ENCODE assay signal across 8 cellular contexts in genomic region chr2:42493468-42493884, GRCh38. TPM values are rescaled to one million over a fixed set of nuclear protein-coding genes. Genes with fewer than 3 reads are reported as not detected.
A peak's percentile ranks its signal among the peaks of the same experiment; 100 is the strongest.
DNase-seq lines count a peak whose midpoint lies in the region; ATAC-seq and TF ChIP-seq lines count a peak whose summit lies in the region.

No MANE protein-coding gene starts in this region.

- peak overlapping the region; percentile 70 for H3K27ac ChIP-seq in WERI-Rb-1

- WGBS in lower leg skin, 2 donors, result 3% methylated on average over 25 of the region's 59 CpGs; no CpG with 5 or more reads in 1 of the 2 donors

- intact Hi-C loops in lower leg skin (cut with DNase I; ENCODE audit: low total_unique reads), result loop anchor here (10.0 kb wide), 1 partner anchor 171 kb away; no protein-coding TSS in a partner anchor

- H3K4me3 ChIP-seq in AG04449 (ENCODE audit: low read depth, low read length) (peak overlapping the region; percentile 50), WERI-Rb-1 (ENCODE audit: low read depth, low read length) (peak overlapping the region; percentile 76), lower leg skin (ENCODE audit: low read depth, poor library complexity, severe bottlenecking) (peak overlapping the region; percentile 38)

- ATAC-seq in HG03175 (IDR thresholded peaks at IDR 0.05; ENCODE audit: unreplicated experiment), result no peak
- no peak for ATAC-seq in HG02798 (IDR thresholded peaks at IDR 0.05; ENCODE audit: poor library complexity, unreplicated experiment)

- no peaks in the 10 kb centered on the region for H3K27me3 ChIP-seq in WERI-Rb-1 (ENCODE audit: insufficient read depth, low read depth, severe bottlenecking)

- DNase-seq in AG04449 (ENCODE audit: low read depth, low spot score) (no peak), GM20000 (ENCODE audit: low spot score) (peak; percentile 50), WERI-Rb-1 (no peak), lower leg skin (ENCODE audit: low spot score in 2 of 2) (no peak), epidermal melanocyte (ENCODE audit: insufficient read length, low spot score) (no peak), NK-92 (lab: John Stamatoyannopoulos, UW; ENCODE audit: unreplicated experiment) (no peak)

- TF ChIP-seq CTCF in AG04449 (IDR thresholded peaks at IDR 0.05; ENCODE audit: insufficient read depth, low read length, missing control alignments) (no peak), GM20000 (IDR thresholded peaks at IDR 0.05; ENCODE audit: extremely low read depth, missing control alignments) (no peak), WERI-Rb-1 (IDR thresholded peaks at IDR 0.05; ENCODE audit: low read depth, low read length) (no peak), lower leg skin (IDR thresholded peaks at IDR 0.05) (no peak)

- POLR2A ChIA-PET in AG04449 (lab: Yijun Ruan, JAX), result no interaction called here

- no peaks in the 10 kb centered on the region for H3K9me3 ChIP-seq in WERI-Rb-1 (ENCODE audit: severe bottlenecking)

- H3K36me3 ChIP-seq in WERI-Rb-1, result no peaks in the 10 kb centered on the region

- CTCF ChIA-PET in AG04449 (lab: Yijun Ruan, JAX), result interaction anchor here (0.8 to 7.5 kb wide), 7 partner anchors 10 to 172 kb away, joined by 3 to 71 read pairs (median 3); no protein-coding TSS in a partner anchor

- TF ChIP-seq POLR2A in lower leg skin (IDR thresholded peaks at IDR 0.05), result no peak

RNA-seq across cellular contexts. Expression of gene KCNG3, which starts 0.3 kb away (rescaled TPM):
- under 1 TPM; 0.25 to 0.98 (median 0.57) TPM for total RNA-seq in lower leg skin
